Comparison of ENCODE assay signal across 8 cellular contexts in genomic region chr2:87603418-87604279, GRCh38.
DNase-seq lines count a peak whose midpoint lies in the region; ATAC-seq, FAIRE-seq and TF ChIP-seq lines count a peak whose summit lies in the region.
"Not testable (repeated sequence)": the region's sequence is repeated elsewhere in the genome, so short reads cannot be mapped to it uniquely, and the experiment has no call there.

No MANE protein-coding gene starts in this region.

- not testable (repeated sequence) for H3K4me3 ChIP-seq in OCI-LY1 (ENCODE audit: low read depth, low read length, poor library complexity, severe bottlenecking); astrocyte (ENCODE audit: insufficient read depth, low read depth, low read length); epithelial cell of esophagus (ENCODE audit: low read length); gastroesophageal sphincter; neuronal stem cell (ENCODE audit: low read length in 2 of 2); thyroid gland (replicated peaks in 1 of 3)

- H3K4ac ChIP-seq in neuronal stem cell (ENCODE audit: low read length), result not testable (repeated sequence)

- DNase-seq in EH (ENCODE audit: low read depth), result peak; percentile 40
- DNase-seq in astrocyte (ENCODE audit: low read depth), result peak; percentile 20
- peak; percentile 3 for DNase-seq in epithelial cell of esophagus (ENCODE audit: low read depth)
- DNase-seq in iris pigment epithelial cell (ENCODE audit: low read depth), result peak; percentile 20
- DNase-seq in neuronal stem cell (ENCODE audit: low spot score); thyroid gland: not testable (repeated sequence)

- not testable (repeated sequence) for H3K4me1 Mint-ChIP-seq in astrocyte (ENCODE audit: low read depth, unreplicated experiment)

- not testable (repeated sequence) for TF ChIP-seq POLR2A in gastroesophageal sphincter (IDR thresholded peaks at IDR 0.05); thyroid gland (IDR thresholded peaks at IDR 0.05)

- H4K20me1 ChIP-seq in OCI-LY1 (ENCODE audit: insufficient read depth, low read length); astrocyte (ENCODE audit: insufficient read depth, low read length): not testable (repeated sequence)

- H3K9me2 ChIP-seq in OCI-LY1 (ENCODE audit: low read depth, low read length), result not testable (repeated sequence)

- not testable (repeated sequence) for H3K4me3 Mint-ChIP-seq in astrocyte (ENCODE audit: unreplicated experiment)

- not testable (repeated sequence) for H3K9me3 Mint-ChIP-seq in astrocyte (ENCODE audit: unreplicated experiment)

- H3K36me3 ChIP-seq in OCI-LY1 (ENCODE audit: insufficient read depth, low read length); astrocyte (ENCODE audit: insufficient read depth, low read length); gastroesophageal sphincter; neuronal stem cell (replicated peaks in 1 of 2; ENCODE audit: control insufficient read depth in 2 of 2, insufficient read depth in 2 of 2, low read length in 2 of 2); thyroid gland: not testable (repeated sequence)

- H4K8ac ChIP-seq in neuronal stem cell (ENCODE audit: low read depth, low read length), result not testable (repeated sequence)

- H3K36me3 Mint-ChIP-seq in astrocyte (ENCODE audit: low read depth, unreplicated experiment), result not testable (repeated sequence)

- not testable (repeated sequence) for H3K27me3 Mint-ChIP-seq in astrocyte (ENCODE audit: low read depth, unreplicated experiment)

- H3K9ac ChIP-seq in OCI-LY1 (ENCODE audit: low read length); astrocyte (ENCODE audit: low read length); neuronal stem cell (ENCODE audit: low read depth, low read length, poor library complexity): not testable (repeated sequence)

- not testable (repeated sequence) for H2AK5ac ChIP-seq in neuronal stem cell (ENCODE audit: low read depth, low read length)

- not testable (repeated sequence) for FAIRE-seq in astrocyte (lab: Jason Lieb, UNC)

- H3K27ac ChIP-seq in OCI-LY1 (ENCODE audit: low read depth, low read length, poor library complexity, severe bottlenecking), result peak overlapping the region; percentile 41
- H3K27ac ChIP-seq in astrocyte (ENCODE audit: low read depth, low read length); neuronal stem cell (replicated peaks; ENCODE audit: low read length): not testable (repeated sequence)
- H3K27ac ChIP-seq in gastroesophageal sphincter, result peak overlapping the region in 1 of 4 donors; percentile 53
- peak overlapping the region in 2 of 3 donors; percentile 65 to 76 for H3K27ac ChIP-seq in thyroid gland

- H2AFZ ChIP-seq in OCI-LY1 (ENCODE audit: low read length); astrocyte (ENCODE audit: low read depth, low read length): not testable (repeated sequence)
- H2AFZ ChIP-seq in neuronal stem cell (ENCODE audit: low read length), result peak overlapping the region; percentile 64

- not testable (repeated sequence) for H3K9me3 ChIP-seq in OCI-LY1 (ENCODE audit: low read length); astrocyte (ENCODE audit: insufficient read depth, low read depth, low read length); gastroesophageal sphincter; neuronal stem cell (replicated peaks in 1 of 2; ENCODE audit: control insufficient read depth in 2 of 2, insufficient read depth in 1 of 2, low read depth in 1 of 2, low read length in 2 of 2); thyroid gland

- not testable (repeated sequence) for H2BK12ac ChIP-seq in neuronal stem cell (ENCODE audit: low read length)

- not testable (repeated sequence) for H3K79me1 ChIP-seq in neuronal stem cell (ENCODE audit: low read depth, low read length)

- H3K79me2 ChIP-seq in OCI-LY1 (ENCODE audit: insufficient read depth, low read length); astrocyte (ENCODE audit: insufficient read depth, low read length): not testable (repeated sequence)

- not testable (repeated sequence) for H3K14ac ChIP-seq in neuronal stem cell (ENCODE audit: low read length)

- TF ChIP-seq CTCF in OCI-LY1 (IDR thresholded peaks at IDR 0.05; ENCODE audit: low read length); astrocyte (IDR thresholded peaks at IDR 0.05; ENCODE audit: insufficient read depth, low read depth, low read length); epithelial cell of esophagus (IDR thresholded peaks at IDR 0.05; ENCODE audit: insufficient read depth, low read depth, low read length, missing control alignments); gastroesophageal sphincter (IDR thresholded peaks at IDR 0.05); thyroid gland (IDR thresholded peaks at IDR 0.05): not testable (repeated sequence)

- ATAC-seq in gastroesophageal sphincter, result peak; percentile 42

- H3K27ac Mint-ChIP-seq in astrocyte (ENCODE audit: unreplicated experiment), result not testable (repeated sequence)

- TF ChIP-seq EP300 in gastroesophageal sphincter (IDR thresholded peaks at IDR 0.05), result not testable (repeated sequence)

- peak overlapping the region; percentile 17; the same call in 1 of the 2 replicates for H3K4me2 ChIP-seq in OCI-LY1 (ENCODE audit: low read length)
- H3K4me2 ChIP-seq in astrocyte (ENCODE audit: low read length); neuronal stem cell (ENCODE audit: insufficient read depth, low read length, poor library complexity, severe bottlenecking): not testable (repeated sequence)

- H3K4me1 ChIP-seq in OCI-LY1 (ENCODE audit: insufficient read depth, low read length, severe bottlenecking); astrocyte (ENCODE audit: insufficient read depth, low read length); gastroesophageal sphincter; neuronal stem cell (ENCODE audit: control insufficient read depth in 2 of 2, insufficient read depth in 1 of 2, low read depth in 1 of 2, low read length in 2 of 2); thyroid gland: not testable (repeated sequence)

- H3K23ac ChIP-seq in neuronal stem cell (ENCODE audit: low read depth, low read length, poor library complexity), result not testable (repeated sequence)

- no CpG with 5 or more reads among the region's 10 CpGs for WGBS in gastroesophageal sphincter (ENCODE audit: low coverage in 1 of 2), 2 donors
- no CpG with 5 or more reads among the region's 10 CpGs for WGBS in neuronal stem cell (ENCODE audit: extremely low coverage in 2 of 2, insufficient read length in 2 of 2, insufficient replicate concordance in 1 of 2), 2 donors
- WGBS in thyroid gland, 2 donors, result 17 to 25% methylated on average over 2 to 3 of the region's 10 CpGs

- H3F3A ChIP-seq in OCI-LY1 (ENCODE audit: insufficient read depth, low read length), result not testable (repeated sequence)

- not testable (repeated sequence) for H3K27me3 ChIP-seq in OCI-LY1 (ENCODE audit: insufficient read depth, low read length); astrocyte (ENCODE audit: insufficient read depth, low read length); gastroesophageal sphincter; neuronal stem cell (ENCODE audit: control insufficient read depth in 3 of 3, insufficient read depth in 3 of 3, low read depth in 1 of 3, low read length in 3 of 3); thyroid gland

- not testable (repeated sequence) for H2BK120ac ChIP-seq in neuronal stem cell (ENCODE audit: low read depth, low read length)

- intact Hi-C loops in thyroid gland (cut with DNase I), result not testable (repeated sequence)

- not testable (repeated sequence) for H2BK5ac ChIP-seq in neuronal stem cell (ENCODE audit: low read length)

- not testable (repeated sequence) for H4K91ac ChIP-seq in neuronal stem cell (ENCODE audit: low read depth, low read length, poor library complexity)

- not testable (repeated sequence) for H3K18ac ChIP-seq in neuronal stem cell (ENCODE audit: low read length)

- not testable (repeated sequence) for H2BK15ac ChIP-seq in neuronal stem cell (ENCODE audit: low read length)
